Comparison of ENCODE assay signal across 2 cellular contexts in the genomic region with DNA sequence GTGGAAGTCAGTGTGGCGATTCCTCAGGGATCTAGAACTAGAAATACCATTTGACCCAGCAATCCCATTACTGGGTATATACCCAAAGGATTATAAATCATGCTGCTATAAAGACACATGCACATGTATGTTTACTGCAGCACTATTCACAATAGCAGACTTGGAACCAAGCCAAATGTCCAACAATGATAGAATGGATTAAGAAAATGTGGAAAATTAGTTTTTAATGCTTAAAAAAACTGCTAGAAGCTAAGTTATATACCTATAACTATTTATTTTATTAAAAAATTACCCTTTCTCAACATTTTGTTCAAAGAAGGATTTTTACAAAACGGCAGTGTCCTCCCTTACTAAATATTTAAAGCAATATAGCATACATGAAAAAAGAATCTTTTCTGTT.
DNase-seq lines count a peak whose midpoint lies in the region; ATAC-seq, FAIRE-seq and TF ChIP-seq lines count a peak whose summit lies in the region.
"Not testable (repeated sequence)": the region's sequence is repeated elsewhere in the genome, so short reads cannot be mapped to it uniquely, and the experiment has no call there.

No MANE protein-coding gene starts in this region.

- H3K36me3 ChIP-seq in K562 (ENCODE audit: control insufficient read depth, insufficient read depth, low read length); endothelial cell of umbilical vein (ENCODE audit: control insufficient read depth in 2 of 2, extremely low read depth in 1 of 2, insufficient read depth in 2 of 2, low read length in 2 of 2): not testable (repeated sequence)

- H3K4me3 ChIP-seq in K562; endothelial cell of umbilical vein (replicated peaks in 1 of 3; ENCODE audit: insufficient read depth in 1 of 3, low read depth in 1 of 3, low read length in 3 of 3): not testable (repeated sequence)

- not testable (repeated sequence) for H4K20me1 ChIP-seq in K562 (replicated peaks; ENCODE audit: control insufficient read depth, insufficient read depth, low read length); endothelial cell of umbilical vein (replicated peaks; ENCODE audit: control insufficient read depth, extremely low read depth, insufficient read depth, low read length)

- H3K4me2 ChIP-seq in K562 (ENCODE audit: insufficient read depth, low read length); endothelial cell of umbilical vein (ENCODE audit: insufficient read depth, low read length): not testable (repeated sequence)

- not testable (repeated sequence) for H3K9me3 ChIP-seq in K562 (replicated peaks; ENCODE audit: control insufficient read depth, insufficient read depth, low read depth, low read length); endothelial cell of umbilical vein (replicated peaks; ENCODE audit: control insufficient read depth, insufficient read depth, low read length)

- WGBS in K562 (ENCODE audit: insufficient coverage, low coverage, missing lambda C conversion rate): 59% methylated on average over 2 of the region's 2 CpGs

- not testable (repeated sequence) for ATAC-seq in K562

- CTCF ChIA-PET in K562 (lab: Yijun Ruan, JAX; ENCODE audit: low intra/inter-chr PET ratio): not testable (repeated sequence)
- CTCF ChIA-PET in endothelial cell of umbilical vein (lab: Charles Lee): interaction anchor here (1.3 kb wide), 1 partner anchor 13 kb away, joined by 3 read pairs; no protein-coding TSS in a partner anchor

- H3K9me1 ChIP-seq in K562 (ENCODE audit: control insufficient read depth, insufficient read depth, low read length); endothelial cell of umbilical vein (replicated peaks; ENCODE audit: control insufficient read depth, extremely low read depth, insufficient read depth, low read length): not testable (repeated sequence)

- not testable (repeated sequence) for H3K79me2 ChIP-seq in K562 (ENCODE audit: control insufficient read depth, insufficient read depth, low read length); endothelial cell of umbilical vein (ENCODE audit: control insufficient read depth, insufficient read depth, low read length)

- not testable (repeated sequence) for H3K27me3 ChIP-seq in K562 (ENCODE audit: control insufficient read depth in 2 of 2, insufficient read depth in 2 of 2, low read length in 2 of 2); endothelial cell of umbilical vein (ENCODE audit: control insufficient read depth in 2 of 2, insufficient read depth in 2 of 2, low read length in 2 of 2)

- not testable (repeated sequence) for BruUV-seq in K562 (replicated peaks; lab: Mats Ljungman, UMichigan); endothelial cell of umbilical vein (replicated peaks; lab: Mats Ljungman, UMichigan)

- TF ChIP-seq CTCF in K562 (IDR thresholded peaks at IDR 0.05 in 2 of 3, conservative IDR thresholded peaks at IDR 0.05 in 1 of 3; ENCODE audit: insufficient read depth in 2 of 3, low read depth in 1 of 3, low read length in 3 of 3); endothelial cell of umbilical vein (IDR thresholded peaks at IDR 0.05; ENCODE audit: extremely low read depth in 1 of 2, insufficient read depth in 1 of 2, low read depth in 1 of 2, low read length in 2 of 2): not testable (repeated sequence)

- not testable (repeated sequence) for TF ChIP-seq POLR2A in K562 (conservative IDR thresholded peaks at IDR 0.05); endothelial cell of umbilical vein (IDR thresholded peaks at IDR 0.05; ENCODE audit: low read depth, low read length)

- intact Hi-C loops in K562 (cut with micrococcal nuclease); endothelial cell of umbilical vein (cut with micrococcal nuclease): not testable (repeated sequence)

- in situ Hi-C loops in K562 (cut with MboI): not testable (repeated sequence)

- not testable (repeated sequence) for H2AFZ ChIP-seq in K562 (ENCODE audit: low read depth, low read length); endothelial cell of umbilical vein (ENCODE audit: low read depth, low read length)

- DNase-seq in K562 (ENCODE audit: extremely low read depth in 1 of 4, low spot score in 3 of 4): not testable (repeated sequence)
- DNase-seq in endothelial cell of umbilical vein (ENCODE audit: low read depth, low spot score): peak; percentile 13

- H3K4me1 ChIP-seq in K562 (replicated peaks in 1 of 2; ENCODE audit: control insufficient read depth in 2 of 2, insufficient read depth in 2 of 2, low read length in 2 of 2); endothelial cell of umbilical vein (ENCODE audit: control insufficient read depth, extremely low read depth, insufficient read depth, low read length): not testable (repeated sequence)

- H3K9ac ChIP-seq in K562 (ENCODE audit: insufficient read depth in 1 of 2, low read depth in 2 of 2, low read length in 2 of 2); endothelial cell of umbilical vein (replicated peaks; ENCODE audit: extremely low read depth, insufficient read depth, low read length): not testable (repeated sequence)

- TF ChIP-seq EP300 in K562 (IDR thresholded peaks at IDR 0.05; ENCODE audit: low read length): not testable (repeated sequence)

- not testable (repeated sequence) for FAIRE-seq in K562 (lab: Jason Lieb, UNC); endothelial cell of umbilical vein (lab: Jason Lieb, UNC)

- not testable (repeated sequence) for TF ChIP-seq RAD21 in K562 (CRISPR knock-in tag; conservative IDR thresholded peaks at IDR 0.05 in 1 of 2, IDR thresholded peaks at IDR 0.05 in 1 of 2)

- dilution Hi-C loops in endothelial cell of umbilical vein (cut with MboI; ENCODE audit: extremely low pct_ligation_motif_present, low sequenced_read_pairs): not testable (repeated sequence)

- POLR2A ChIA-PET in K562 (lab: Yijun Ruan, JAX); endothelial cell of umbilical vein (lab: Charles Lee): not testable (repeated sequence)

- not testable (repeated sequence) for H3K27ac ChIP-seq in K562 (ENCODE audit: extremely low read depth, low read depth, low read length); endothelial cell of umbilical vein (ENCODE audit: insufficient read depth, low read depth, low read length)

TF ChIP-seq in K562, 482 proteins besides CTCF, POLR2A, EP300 and RAD21:
- TF ChIP-seq NFIX (CRISPR knock-in tag; IDR thresholded peaks at IDR 0.05; ENCODE audit: low read depth) (peak; percentile 52; the same call in 1 of the 2 replicates), NFIC (IDR thresholded peaks at IDR 0.05) (peak; percentile 81)
TF ChIP-seq in K562: peak in this region for 2; not testable (repeated sequence) for 480.
